Comparison of ENCODE assay signal across 8 cellular contexts in the genomic region with DNA sequence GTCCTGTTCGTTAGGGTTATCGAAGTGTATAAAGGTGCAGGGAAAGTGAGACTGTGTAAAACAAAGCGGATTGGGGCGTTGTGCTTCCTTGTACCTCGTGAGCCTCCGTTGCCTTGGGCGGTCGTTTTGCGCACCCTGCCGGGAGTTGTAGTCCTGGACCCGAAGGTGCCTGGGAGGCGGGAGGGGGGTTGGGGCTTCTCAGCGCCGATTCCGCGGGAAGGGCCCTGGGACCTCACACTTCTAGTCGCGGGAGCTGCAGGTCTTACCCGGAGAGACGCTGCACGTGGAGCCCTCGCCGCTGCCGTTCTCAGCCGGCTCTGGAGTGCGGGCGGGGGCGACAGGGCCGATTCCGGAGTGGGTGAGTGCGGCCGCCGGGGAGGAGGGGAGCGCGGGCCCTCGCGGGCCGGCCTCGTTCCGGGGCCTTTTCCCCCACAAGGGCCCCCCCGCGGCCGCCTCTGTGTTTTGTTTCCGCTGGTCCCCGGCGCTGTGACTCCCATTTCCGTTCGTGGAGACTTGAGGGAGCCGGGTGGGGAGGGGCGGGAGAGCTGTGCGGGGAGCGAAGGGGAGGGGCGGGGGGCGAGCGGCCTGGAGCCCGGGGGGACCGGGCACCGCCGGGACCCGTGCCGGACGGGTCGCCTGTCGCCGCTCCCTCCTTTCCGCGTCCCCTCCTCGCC. TPM values are rescaled to one million over a fixed set of nuclear protein-coding genes. Genes with fewer than 3 reads are reported as not detected.
A peak's percentile ranks its signal among the peaks of the same experiment; 100 is the strongest.
DNase-seq lines count a peak whose midpoint lies in the region; ATAC-seq, FAIRE-seq and TF ChIP-seq lines count a peak whose summit lies in the region.

No MANE protein-coding gene starts in this region.

- no peaks in the 10 kb centered on the region for H3K9me3 Mint-ChIP-seq in CD8-positive, alpha-beta memory T cell

- no peaks in the 10 kb centered on the region for H3K27me3 ChIP-seq in CD8-positive, alpha-beta memory T cell (ENCODE audit: insufficient read depth, low read length, poor library complexity, severe bottlenecking)
- H3K27me3 ChIP-seq in endothelial cell of umbilical vein (ENCODE audit: control insufficient read depth in 2 of 2, insufficient read depth in 2 of 2, low read length in 2 of 2), result no peaks in the 10 kb centered on the region

- peak overlapping the region; percentile 91 for H3K27ac ChIP-seq in CD8-positive, alpha-beta memory T cell (ENCODE audit: low read depth, low read length)
- H3K27ac ChIP-seq in endothelial cell of umbilical vein (ENCODE audit: insufficient read depth, low read depth, low read length), result peak overlapping the region; percentile 99

- H3K27ac Mint-ChIP-seq in CD8-positive, alpha-beta memory T cell, result peak overlapping the region; percentile 97 to 100 (median 100)

- H3K36me3 Mint-ChIP-seq in CD8-positive, alpha-beta memory T cell, result peaks cover 0 to 34% (median 2%) of the 10 kb centered on the region in 3 donors

- BruUV-seq in endothelial cell of umbilical vein (replicated peaks; lab: Mats Ljungman, UMichigan), result TSS peak; percentile 49

- no peaks in the 10 kb centered on the region for H3K36me3 ChIP-seq in CD8-positive, alpha-beta memory T cell (ENCODE audit: insufficient read depth, low read length)
- no peaks in the 10 kb centered on the region for H3K36me3 ChIP-seq in endothelial cell of umbilical vein (ENCODE audit: control insufficient read depth in 2 of 2, extremely low read depth in 1 of 2, insufficient read depth in 2 of 2, low read length in 2 of 2)

- H3K4me1 ChIP-seq in CD8-positive, alpha-beta memory T cell (ENCODE audit: insufficient read depth, low read length), result peaks cover 17% of the 10 kb centered on the region
- H3K4me1 ChIP-seq in endothelial cell of umbilical vein (ENCODE audit: control insufficient read depth, extremely low read depth, insufficient read depth, low read length), result peaks cover 17% of the 10 kb centered on the region

- TF ChIP-seq POLR2A in endothelial cell of umbilical vein (IDR thresholded peaks at IDR 0.05; ENCODE audit: low read depth, low read length), result no peak

- H4K20me1 ChIP-seq in endothelial cell of umbilical vein (replicated peaks; ENCODE audit: control insufficient read depth, extremely low read depth, insufficient read depth, low read length), result no peaks in the 10 kb centered on the region

- dilution Hi-C loops in endothelial cell of umbilical vein (cut with MboI; ENCODE audit: extremely low pct_ligation_motif_present, low sequenced_read_pairs), result no loop called here

- no peaks in the 10 kb centered on the region for H3K27me3 Mint-ChIP-seq in CD8-positive, alpha-beta memory T cell

- no peak for TF ChIP-seq CTCF in endothelial cell of umbilical vein (IDR thresholded peaks at IDR 0.05; ENCODE audit: extremely low read depth in 1 of 2, insufficient read depth in 1 of 2, low read depth in 1 of 2, low read length in 2 of 2)

- peak; percentile 12 for ATAC-seq in GM19468 (IDR thresholded peaks at IDR 0.05; ENCODE audit: extremely low read depth, unreplicated experiment)

- H3K4me1 Mint-ChIP-seq in CD8-positive, alpha-beta memory T cell, result peaks cover 53 to 74% (median 71%) of the 10 kb centered on the region in 3 donors

- peak overlapping the region; percentile 82 for H2AFZ ChIP-seq in endothelial cell of umbilical vein (ENCODE audit: low read depth, low read length)

- peak overlapping the region; percentile 93 for H3K4me3 ChIP-seq in CD8-positive, alpha-beta memory T cell (ENCODE audit: low read length)
- peak overlapping the region; percentile 93 to 99 (median 98) for H3K4me3 ChIP-seq in endothelial cell of umbilical vein (replicated peaks in 1 of 3; ENCODE audit: insufficient read depth in 1 of 3, low read depth in 1 of 3, low read length in 3 of 3)

- CTCF ChIA-PET in CD8-positive, alpha-beta memory T cell (lab: Charles Lee), result interaction anchor here (1.4 to 2.3 kb wide), 2 partner anchors 9 to 127 kb away, joined by 3 to 16 read pairs; no protein-coding TSS in a partner anchor
- CTCF ChIA-PET in endothelial cell of umbilical vein (lab: Charles Lee), result interaction anchor here (1.1 to 2.1 kb wide), 5 partner anchors 18 to 124 kb away, joined by 3 to 9 read pairs (median 6); no protein-coding TSS in a partner anchor

- H3K9me1 ChIP-seq in endothelial cell of umbilical vein (replicated peaks; ENCODE audit: control insufficient read depth, extremely low read depth, insufficient read depth, low read length), result no peaks in the 10 kb centered on the region

- peak overlapping the region; percentile 95 for H3K9ac ChIP-seq in endothelial cell of umbilical vein (replicated peaks; ENCODE audit: extremely low read depth, insufficient read depth, low read length)

- POLR2A ChIA-PET in CD8-positive, alpha-beta memory T cell (lab: Charles Lee), result interaction anchor here (0.6 to 1.6 kb wide), 3 partner anchors 128 to 304 kb away, joined by 3 to 10 read pairs (median 4); a partner anchor contains a TSS
- POLR2A ChIA-PET in endothelial cell of umbilical vein (lab: Charles Lee), result no interaction called here

- peak overlapping the region; percentile 97 to 100 (median 100) for H3K4me3 Mint-ChIP-seq in CD8-positive, alpha-beta memory T cell

- intact Hi-C loops in endothelial cell of umbilical vein (cut with micrococcal nuclease), result loop anchor here (1.0 to 2.0 kb wide), 3 partner anchors 27 to 435 kb away; a partner anchor contains a TSS

- H3K4me2 ChIP-seq in endothelial cell of umbilical vein (ENCODE audit: insufficient read depth, low read length), result peak overlapping the region; percentile 100

- peaks cover 61% of the 10 kb centered on the region for H3K79me2 ChIP-seq in endothelial cell of umbilical vein (ENCODE audit: control insufficient read depth, insufficient read depth, low read length)

- H3K9me3 ChIP-seq in CD8-positive, alpha-beta memory T cell (ENCODE audit: low read length), result no peaks in the 10 kb centered on the region
- H3K9me3 ChIP-seq in endothelial cell of umbilical vein (replicated peaks; ENCODE audit: control insufficient read depth, insufficient read depth, low read length), result no peaks in the 10 kb centered on the region

- peak; percentile 61 for FAIRE-seq in endothelial cell of umbilical vein (lab: Jason Lieb, UNC)

- DNase-seq in CD8-positive, alpha-beta memory T cell, result peak; percentile 84 to 95 (median 93)
- peak; percentile 58 for DNase-seq in HPDE6-E6E7 (ENCODE audit: extremely low spot score)
- peak; percentile 88 to 89 for DNase-seq in NOMO-1 (lab: John Stamatoyannopoulos, UW; ENCODE audit: unreplicated experiment in 2 of 2)
- DNase-seq in activated CD8-positive, alpha-beta memory T cell treated with anti-CD3 and anti-CD28 coated beads, Interleukin-2, amount 50 U/mL, for 48 hours, result peak; percentile 90
- peak; percentile 79 for DNase-seq in endothelial cell of umbilical vein (ENCODE audit: low read depth, low spot score)
- peak; percentile 97 for DNase-seq in midbrain (lab: John Stamatoyannopoulos, UW)
- peak; percentile 75 to 77 for DNase-seq in stimulated activated CD8-positive, alpha-beta memory T cell treated with anti-CD3 and anti-CD28 coated beads, Interleukin-15, amount 100 ng/mL, for 48 hours (ENCODE audit: low read depth in 2 of 2)

TF ChIP-seq in endothelial cell of umbilical vein, 7 proteins besides CTCF, POLR2A, EP300 and RAD21:
- TF ChIP-seq POLR2AphosphoS5 (IDR thresholded peaks at IDR 0.05; ENCODE audit: insufficient read depth, low read depth, low read length) (peak; percentile 33), GATA2 (IDR thresholded peaks at IDR 0.05; ENCODE audit: insufficient read depth, insufficient read length, low read depth, low read length) (no peak), FOS (IDR thresholded peaks at IDR 0.05; ENCODE audit: borderline replicate concordance, insufficient read depth, low read length) (no peak)
- TF ChIP-seq, protein P1, sequence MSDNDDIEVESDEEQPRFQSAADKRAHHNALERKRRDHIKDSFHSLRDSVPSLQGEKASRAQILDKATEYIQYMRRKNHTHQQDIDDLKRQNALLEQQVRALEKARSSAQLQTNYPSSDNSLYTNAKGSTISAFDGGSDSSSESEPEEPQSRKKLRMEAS (IDR thresholded peaks at IDR 0.05; ENCODE audit: insufficient read depth, insufficient read length), result no peak

RNA-seq across cellular contexts. Expression of a gene that starts 0.6 kb away (rescaled TPM):
- 10 to 100 TPM; 25.0 to 26.8 TPM for total RNA-seq in CD8-positive, alpha-beta memory T cell
- polyA plus RNA-seq in CD8-positive, alpha-beta memory T cell, result 17.9 TPM
- 21.0 and 24.1 TPM in 2 replicates for total RNA-seq in endothelial cell of umbilical vein
- polyA plus RNA-seq in endothelial cell of umbilical vein, result 4.1 and 5.8 TPM in 2 replicates
- 8.5 and 9.3 TPM in 2 replicates for polyA plus RNA-seq in endothelial cell of umbilical vein (2011; cell fraction: cytosol; rRNA removed)
- 15.3 and 16.3 TPM in 2 replicates for polyA plus RNA-seq in endothelial cell of umbilical vein (2011; cell fraction: nucleus; rRNA removed)
- 14.7 and 18.1 TPM in 2 replicates for polyA plus RNA-seq in endothelial cell of umbilical vein (2012)
- polyA minus RNA-seq in endothelial cell of umbilical vein, result 7.0 and 7.2 TPM in 2 replicates
- polyA minus RNA-seq in endothelial cell of umbilical vein (2011; cell fraction: cytosol; rRNA and poly(A)+ RNA removed), result 14.7 TPM
- 7.6 and 12.1 TPM in 2 replicates for polyA minus RNA-seq in endothelial cell of umbilical vein (2011; cell fraction: nucleus; rRNA and poly(A)+ RNA removed)

RNA-seq across cellular contexts. Expression of a gene that starts 0.7 kb away (rescaled TPM):
- total RNA-seq in CD8-positive, alpha-beta memory T cell, result 100 to 1,000 TPM; 182 to 197 TPM
- 366 TPM for polyA plus RNA-seq in CD8-positive, alpha-beta memory T cell
- total RNA-seq in endothelial cell of umbilical vein, result 132 and 141 TPM in 2 replicates
- polyA plus RNA-seq in endothelial cell of umbilical vein, result 155 and 194 TPM in 2 replicates
- 191 and 201 TPM in 2 replicates for polyA plus RNA-seq in endothelial cell of umbilical vein (2011; cell fraction: cytosol; rRNA removed)
- 46.9 and 53.5 TPM in 2 replicates for polyA plus RNA-seq in endothelial cell of umbilical vein (2011; cell fraction: nucleus; rRNA removed)
- 225 and 295 TPM in 2 replicates for polyA plus RNA-seq in endothelial cell of umbilical vein (2012)
- polyA minus RNA-seq in endothelial cell of umbilical vein, result 32.8 and 35.2 TPM in 2 replicates
- 39.7 TPM for polyA minus RNA-seq in endothelial cell of umbilical vein (2011; cell fraction: cytosol; rRNA and poly(A)+ RNA removed)
- 19.7 and 20.5 TPM in 2 replicates for polyA minus RNA-seq in endothelial cell of umbilical vein (2011; cell fraction: nucleus; rRNA and poly(A)+ RNA removed)

Comparison
In these comparisons a context has a peak if more than half of its experiments do, and no peak if none do; other contexts are left out.
1. Peak in every context shown above with its lines: DNase-seq, ATAC-seq, H3K4me3 ChIP-seq and H3K27ac ChIP-seq.